Comparison of ENCODE assay signal across 13 cellular contexts in genomic region chrX:47497274-47497673, GRCh38. TPM values are rescaled to one million over a fixed set of nuclear protein-coding genes. Genes with fewer than 3 reads are reported as not detected.
DNase-seq lines count a peak whose midpoint lies in the region; ATAC-seq, FAIRE-seq and TF ChIP-seq lines count a peak whose summit lies in the region.
"Had no signal": no experiment of that assay in that cellular context is flagged by ENCODE, and none has a peak within 500 bp of the region (broad histone marks: within the 10 kb centered on the region; RNA-seq: fewer than 3 reads in every experiment).

No MANE protein-coding gene starts in this region.

- TF ChIP-seq CTCF in MCF 10A (IDR thresholded peaks at IDR 0.05; ENCODE audit: unreplicated experiment), result peak; percentile 46
- TF ChIP-seq CTCF in mammary epithelial cell (conservative IDR thresholded peaks at IDR 0.05 in 1 of 2, IDR thresholded peaks at IDR 0.05 in 1 of 2; ENCODE audit: extremely low read depth in 1 of 2, insufficient read depth in 1 of 2, low read depth in 1 of 2, low read length in 2 of 2), result peak in 1 of 2 donors; percentile 49
- TF ChIP-seq CTCF in OCI-LY1 (IDR thresholded peaks at IDR 0.05; ENCODE audit: low read length), result peak; percentile 48
- peak in 1 of 2 donors; percentile 11 for TF ChIP-seq CTCF in endothelial cell of umbilical vein (IDR thresholded peaks at IDR 0.05; ENCODE audit: extremely low read depth in 1 of 2, insufficient read depth in 1 of 2, low read depth in 1 of 2, low read length in 2 of 2)
- TF ChIP-seq CTCF in mesothelial cell of epicardium (IDR thresholded peaks at IDR 0.05; ENCODE audit: unreplicated experiment), result no peak

- H3K4me3 ChIP-seq in mammary epithelial cell (replicated peaks in 1 of 3; ENCODE audit: insufficient read depth in 1 of 3, low read depth in 2 of 3, low read length in 3 of 3) (no peak overlapping the region), OCI-LY1 (ENCODE audit: low read depth, low read length, poor library complexity, severe bottlenecking) (no peak overlapping the region), endothelial cell of umbilical vein (replicated peaks in 1 of 3; ENCODE audit: insufficient read depth in 1 of 3, low read depth in 1 of 3, low read length in 3 of 3) (no peak overlapping the region), small intestine (ENCODE audit: low read depth in 1 of 2, low read length in 2 of 2) (no peak overlapping the region)

- no peaks in the 10 kb centered on the region for H3K9me3 ChIP-seq in mammary epithelial cell (replicated peaks; ENCODE audit: insufficient read depth, low read length)
- H3K9me3 ChIP-seq in OCI-LY1 (ENCODE audit: low read length), result no peaks in the 10 kb centered on the region
- no peaks in the 10 kb centered on the region for H3K9me3 ChIP-seq in endothelial cell of umbilical vein (replicated peaks; ENCODE audit: control insufficient read depth, insufficient read depth, low read length)
- H3K9me3 ChIP-seq in small intestine (ENCODE audit: control insufficient read depth, low read depth), result no peaks in the 10 kb centered on the region

- POLR2A ChIA-PET in MCF 10A (lab: Yijun Ruan, JAX), result interaction anchor here (0.6 to 1.5 kb wide), 4 partner anchors 18 to 264 kb away, joined by 3 to 6 read pairs (median 4); no protein-coding TSS in a partner anchor
- POLR2A ChIA-PET in endothelial cell of umbilical vein (lab: Charles Lee), result no interaction called here

- no TSS peak for BruUV-seq in MCF 10A (replicated peaks; lab: Mats Ljungman, UMichigan)
- no TSS peak for BruUV-seq in mammary epithelial cell (replicated peaks; lab: Mats Ljungman, UMichigan)
- BruUV-seq in endothelial cell of umbilical vein (replicated peaks; lab: Mats Ljungman, UMichigan), result no TSS peak

- H3K4me1 Mint-ChIP-seq in MCF 10A (ENCODE audit: insufficient read depth, unreplicated experiment) (no peaks in the 10 kb centered on the region), mesothelial cell of epicardium (peaks cover 12% of the 10 kb centered on the region)

- no peaks in the 10 kb centered on the region for H3F3A ChIP-seq in OCI-LY1 (ENCODE audit: insufficient read depth, low read length)

- H3K4me2 ChIP-seq in mammary epithelial cell (ENCODE audit: insufficient read depth, low read depth, low read length) (no peak overlapping the region), OCI-LY1 (ENCODE audit: low read length) (no peak overlapping the region), endothelial cell of umbilical vein (ENCODE audit: insufficient read depth, low read length) (no peak overlapping the region)

- no peaks in the 10 kb centered on the region for H3K9me1 ChIP-seq in endothelial cell of umbilical vein (replicated peaks; ENCODE audit: control insufficient read depth, extremely low read depth, insufficient read depth, low read length)

- H3K36me3 Mint-ChIP-seq in MCF 10A (ENCODE audit: insufficient read depth, unreplicated experiment) (no peaks in the 10 kb centered on the region), mesothelial cell of epicardium (no peaks in the 10 kb centered on the region)

- H2AFZ ChIP-seq in mammary epithelial cell (ENCODE audit: low read depth, low read length) (no peak overlapping the region), OCI-LY1 (ENCODE audit: low read length) (no peak overlapping the region), endothelial cell of umbilical vein (ENCODE audit: low read depth, low read length) (no peak overlapping the region)

- no peak overlapping the region for H3K9ac ChIP-seq in mammary epithelial cell (ENCODE audit: insufficient read depth, low read length)
- no peak overlapping the region for H3K9ac ChIP-seq in OCI-LY1 (ENCODE audit: low read length)
- no peak overlapping the region for H3K9ac ChIP-seq in endothelial cell of umbilical vein (replicated peaks; ENCODE audit: extremely low read depth, insufficient read depth, low read length)

- FAIRE-seq in endothelial cell of umbilical vein (lab: Jason Lieb, UNC), result peak; percentile 59
- no peak for FAIRE-seq in small intestine (lab: Jason Lieb, UNC)

- intact Hi-C loops in MCF 10A (cut with micrococcal nuclease) (loop anchor here (1.0 kb wide), 2 partner anchors 26 to 304 kb away; partner anchors contain the start of gene UBA1), mammary epithelial cell (cut with micrococcal nuclease) (loop anchor here (1.0 to 5.0 kb wide), 2 partner anchors 26 to 305 kb away; partner anchors contain the start of gene UBA1), endothelial cell of umbilical vein (cut with micrococcal nuclease) (loop anchor here (1.0 to 5.0 kb wide), 2 partner anchors 26 to 145 kb away; no protein-coding TSS in a partner anchor)

- DNase-seq in MCF 10A (ENCODE audit: unreplicated experiment), result peak; percentile 41
- no peak for DNase-seq in mammary epithelial cell
- peak; percentile 13 for DNase-seq in endothelial cell of umbilical vein (ENCODE audit: low read depth, low spot score)
- DNase-seq in small intestine, result peak; percentile 5
- no peak for DNase-seq in mesothelial cell of epicardium (ENCODE audit: low spot score in 2 of 2, unreplicated experiment in 2 of 2)
- DNase-seq: amniotic stem cell; GOT3; stimulated activated CD4-positive, alpha-beta T cell treated with anti-CD3 and anti-CD28 coated beads, Interleukin-12 subunit alpha, Interleukin-12 subunit beta, amount 100 ng/mL, for 4 hours; trophoblast cell had no signal

- in situ Hi-C loops in mammary epithelial cell (cut with MboI; ENCODE audit: low sequenced_read_pairs in 2 of 2), result loop anchor here in 1 of 2 donors (25.0 kb wide), 1 partner anchor 285 kb away; the partner anchor contains the start of gene CDK16

- H3K4me3 Mint-ChIP-seq in MCF 10A (ENCODE audit: unreplicated experiment), result no peak overlapping the region
- H3K4me3 Mint-ChIP-seq in mesothelial cell of epicardium, result no peak overlapping the region
- H3K4me3 Mint-ChIP-seq: T-helper 1 cell treated with Interleukin-12 subunit alpha and Interleukin-12 subunit beta and Interleukin-4 antibody, amounts not matched to agents 30 μg/mL and 1 μg/mL, for 36 hours had no signal

- no peak for ATAC-seq in GM21529 (IDR thresholded peaks at IDR 0.05; ENCODE audit: unreplicated experiment)
- no peak for ATAC-seq in GM19351 (IDR thresholded peaks at IDR 0.05; ENCODE audit: unreplicated experiment)

- no peaks in the 10 kb centered on the region for H3K27me3 Mint-ChIP-seq in MCF 10A (ENCODE audit: insufficient read depth, unreplicated experiment)
- no peaks in the 10 kb centered on the region for H3K27me3 Mint-ChIP-seq in mesothelial cell of epicardium (ENCODE audit: low read depth)

- dilution Hi-C loops in mammary epithelial cell (cut with HindIII; ENCODE audit: low sequenced_read_pairs), result no loop called here
- dilution Hi-C loops in endothelial cell of umbilical vein (cut with MboI; ENCODE audit: extremely low pct_ligation_motif_present, low sequenced_read_pairs), result no loop called here

- no peak overlapping the region for H3K27ac ChIP-seq in mammary epithelial cell (ENCODE audit: insufficient read depth, low read depth, low read length)
- H3K27ac ChIP-seq in OCI-LY1 (ENCODE audit: low read depth, low read length, poor library complexity, severe bottlenecking), result no peak overlapping the region
- H3K27ac ChIP-seq in endothelial cell of umbilical vein (ENCODE audit: insufficient read depth, low read depth, low read length), result no peak overlapping the region
- no peak overlapping the region for H3K27ac ChIP-seq in small intestine (ENCODE audit: low read depth in 1 of 2, low read length in 1 of 2)

- H3K27ac Mint-ChIP-seq in MCF 10A (ENCODE audit: low read depth, unreplicated experiment), result no peak overlapping the region
- H3K27ac Mint-ChIP-seq in mesothelial cell of epicardium, result no peak overlapping the region
- H3K27ac Mint-ChIP-seq: T-helper 1 cell treated with Interleukin-12 subunit alpha and Interleukin-12 subunit beta and Interleukin-4 antibody, amounts not matched to agents 30 μg/mL and 1 μg/mL, for 36 hours had no signal

- no peaks in the 10 kb centered on the region for H3K9me3 Mint-ChIP-seq in MCF 10A (ENCODE audit: unreplicated experiment)
- H3K9me3 Mint-ChIP-seq in mesothelial cell of epicardium, result peaks cover 39% of the 10 kb centered on the region
- H3K9me3 Mint-ChIP-seq: T-helper 1 cell treated with Interleukin-12 subunit alpha and Interleukin-12 subunit beta and Interleukin-4 antibody, amounts not matched to agents 30 μg/mL and 1 μg/mL, for 36 hours had no signal

- H3K79me2 ChIP-seq in mammary epithelial cell (ENCODE audit: insufficient read depth, low read length) (no peaks in the 10 kb centered on the region), OCI-LY1 (ENCODE audit: insufficient read depth, low read length) (no peaks in the 10 kb centered on the region), endothelial cell of umbilical vein (ENCODE audit: control insufficient read depth, insufficient read depth, low read length) (no peaks in the 10 kb centered on the region)

- no peaks in the 10 kb centered on the region for H3K9me2 ChIP-seq in OCI-LY1 (ENCODE audit: low read depth, low read length)

- TF ChIP-seq POLR2A in endothelial cell of umbilical vein (IDR thresholded peaks at IDR 0.05; ENCODE audit: low read depth, low read length), result no peak

- CTCF ChIA-PET in MCF 10A (lab: Yijun Ruan, JAX) (interaction anchor here (0.7 to 3.4 kb wide), 5 partner anchors 9 to 159 kb away, joined by 3 to 36 read pairs (median 7); no protein-coding TSS in a partner anchor), mammary epithelial cell (lab: Charles Lee; ENCODE audit: low non-redundant PET) (interaction anchor here (0.6 to 1.0 kb wide), 6 partner anchors 12 to 301 kb away, joined by 3 to 7 read pairs (median 4); no protein-coding TSS in a partner anchor), endothelial cell of umbilical vein (lab: Charles Lee) (interaction anchor here (0.6 to 3.8 kb wide), 14 partner anchors 10 to 530 kb away, joined by 3 to 101 read pairs (median 4); no protein-coding TSS in a partner anchor)

- H3K27me3 ChIP-seq in mammary epithelial cell (ENCODE audit: insufficient read depth, low read length) (no peaks in the 10 kb centered on the region), OCI-LY1 (ENCODE audit: insufficient read depth, low read length) (no peaks in the 10 kb centered on the region), endothelial cell of umbilical vein (ENCODE audit: control insufficient read depth in 2 of 2, insufficient read depth in 2 of 2, low read length in 2 of 2) (peaks cover 0 to 2% of the 10 kb centered on the region in 2 experiments), small intestine (ENCODE audit: control insufficient read depth in 2 of 2, insufficient read depth in 2 of 2, low read length in 2 of 2) (no peaks in the 10 kb centered on the region)

- H3K4me1 ChIP-seq in mammary epithelial cell (ENCODE audit: insufficient read depth, low read length) (peaks cover 6% of the 10 kb centered on the region), OCI-LY1 (ENCODE audit: insufficient read depth, low read length, severe bottlenecking) (no peaks in the 10 kb centered on the region), endothelial cell of umbilical vein (ENCODE audit: control insufficient read depth, extremely low read depth, insufficient read depth, low read length) (no peaks in the 10 kb centered on the region), small intestine (ENCODE audit: control insufficient read depth in 2 of 2, insufficient read depth in 1 of 2, low read depth in 1 of 2, low read length in 1 of 2) (no peaks in the 10 kb centered on the region)

- H4K20me1 ChIP-seq in mammary epithelial cell (ENCODE audit: insufficient read depth, low read length) (no peaks in the 10 kb centered on the region), OCI-LY1 (ENCODE audit: insufficient read depth, low read length) (no peaks in the 10 kb centered on the region), endothelial cell of umbilical vein (replicated peaks; ENCODE audit: control insufficient read depth, extremely low read depth, insufficient read depth, low read length) (no peaks in the 10 kb centered on the region)

- no peaks in the 10 kb centered on the region for H3K36me3 ChIP-seq in mammary epithelial cell (ENCODE audit: insufficient read depth, low read length)
- H3K36me3 ChIP-seq in OCI-LY1 (ENCODE audit: insufficient read depth, low read length), result no peaks in the 10 kb centered on the region; the same call in 1 of the 2 replicates
- H3K36me3 ChIP-seq in endothelial cell of umbilical vein (ENCODE audit: control insufficient read depth in 2 of 2, extremely low read depth in 1 of 2, insufficient read depth in 2 of 2, low read length in 2 of 2), result no peaks in the 10 kb centered on the region
- no peaks in the 10 kb centered on the region for H3K36me3 ChIP-seq in small intestine (ENCODE audit: control insufficient read depth in 2 of 2, insufficient read depth in 2 of 2, low read length in 2 of 2)

- WGBS in mammary epithelial cell (ENCODE audit: low coverage, missing lambda C conversion rate), result 38% methylated on average over 2 of the region's 2 CpGs
- 48 to 59% (median 48%) methylated on average over 2 of the region's 2 CpGs for WGBS in small intestine, 3 donors

RNA-seq across cellular contexts. Expression of gene ZNF41, which starts 14.3 kb away (rescaled TPM):
- total RNA-seq in MCF 10A (2022), result 5.6 and 7.0 TPM in 2 replicates
- 1 to 10 TPM; 6.0 to 9.5 TPM for total RNA-seq in mammary epithelial cell
- polyA plus RNA-seq in mammary epithelial cell, result 3.5 TPM
- 7.2 TPM for polyA minus RNA-seq in mammary epithelial cell
- 7.5 TPM in 2 replicates for total RNA-seq in endothelial cell of umbilical vein
- polyA plus RNA-seq in endothelial cell of umbilical vein, result 2.1 and 2.9 TPM in 2 replicates
- polyA plus RNA-seq in endothelial cell of umbilical vein (2011; cell fraction: cytosol; rRNA removed), result 3.4 and 3.8 TPM in 2 replicates
- polyA plus RNA-seq in endothelial cell of umbilical vein (2011; cell fraction: nucleus; rRNA removed), result 8.3 and 10.3 TPM in 2 replicates
- 3.8 and 4.0 TPM in 2 replicates for polyA plus RNA-seq in endothelial cell of umbilical vein (2012)
- polyA minus RNA-seq in endothelial cell of umbilical vein, result 4.7 and 11.8 TPM in 2 replicates
- 11.5 TPM for polyA minus RNA-seq in endothelial cell of umbilical vein (2011; cell fraction: cytosol; rRNA and poly(A)+ RNA removed)
- polyA minus RNA-seq in endothelial cell of umbilical vein (2011; cell fraction: nucleus; rRNA and poly(A)+ RNA removed), result 6.0 and 6.1 TPM in 2 replicates
- polyA plus RNA-seq in small intestine, result 1 to 10 TPM; 2.9 to 3.3 (median 3.0) TPM
- total RNA-seq in mesothelial cell of epicardium, result 6.4 to 7.0 TPM (median 6.6 TPM) in 3 replicates

Comparison
In these comparisons a context has a peak if more than half of its experiments do, and no peak if none do; other contexts are left out.
1. DNase-seq: peak in MCF 10A (single experiment), endothelial cell of umbilical vein (single experiment) and small intestine (single experiment); none in mammary epithelial cell (single experiment) and mesothelial cell of epicardium (0 of 2).